1 cellular context compared by ENCODE assay signal in the genomic region with DNA sequence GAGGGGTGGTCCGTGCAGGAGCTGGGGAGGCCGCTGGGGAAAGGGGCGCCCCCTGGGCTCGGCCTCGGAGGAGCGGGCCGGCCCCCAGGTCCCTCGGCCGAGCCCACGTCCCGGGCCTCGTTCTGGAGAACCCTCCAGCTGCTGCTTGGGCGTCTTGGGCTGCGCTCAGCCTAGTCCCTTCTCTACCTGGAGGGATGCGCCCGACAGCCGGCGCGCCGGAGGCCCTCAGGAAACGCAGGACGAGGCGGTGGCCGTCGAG.
A peak's percentile ranks its signal among the peaks of the same experiment; 100 is the strongest.
TF ChIP-seq lines count a peak whose summit lies in the region.

No MANE protein-coding gene starts in this region.

TF ChIP-seq in K562, 482 proteins besides CTCF, POLR2A, EP300 and RAD21:
- peak; percentile 78 for TF ChIP-seq NCOA6 (IDR thresholded peaks at IDR 0.05)
- peak; percentile 45 for TF ChIP-seq NFIC (IDR thresholded peaks at IDR 0.05)
- TF ChIP-seq ZNF175 (CRISPR knock-in tag; IDR thresholded peaks at IDR 0.05; ENCODE audit: low read depth), result no peak
- TF ChIP-seq NR2C2 (CRISPR knock-in tag; IDR thresholded peaks at IDR 0.05), result no peak
- TF ChIP-seq NR2C2 (tag; IDR thresholded peaks at IDR 0.05), result no peak
- TF ChIP-seq TAF15 (IDR thresholded peaks at IDR 0.05; ENCODE audit: low read depth, low read length), result no peak
- TF ChIP-seq, protein P1, sequence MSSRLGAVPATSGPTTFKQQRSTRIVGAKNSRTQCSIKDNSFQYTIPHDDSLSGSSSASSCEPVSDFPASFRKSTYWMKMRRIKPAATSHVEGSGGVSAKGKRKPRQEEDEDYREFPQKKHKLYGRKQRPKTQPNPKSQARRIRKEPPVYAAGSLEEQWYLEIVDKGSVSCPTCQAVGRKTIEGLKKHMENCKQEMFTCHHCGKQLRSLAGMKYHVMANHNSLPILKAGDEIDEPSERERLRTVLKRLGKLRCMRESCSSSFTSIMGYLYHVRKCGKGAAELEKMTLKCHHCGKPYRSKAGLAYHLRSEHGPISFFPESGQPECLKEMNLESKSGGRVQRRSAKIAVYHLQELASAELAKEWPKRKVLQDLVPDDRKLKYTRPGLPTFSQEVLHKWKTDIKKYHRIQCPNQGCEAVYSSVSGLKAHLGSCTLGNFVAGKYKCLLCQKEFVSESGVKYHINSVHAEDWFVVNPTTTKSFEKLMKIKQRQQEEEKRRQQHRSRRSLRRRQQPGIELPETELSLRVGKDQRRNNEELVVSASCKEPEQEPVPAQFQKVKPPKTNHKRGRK (tag; IDR thresholded peaks at IDR 0.05), result no peak
- TF ChIP-seq TSC22D4 (tag; IDR thresholded peaks at IDR 0.05), result no peak
- TF ChIP-seq LEF1 (IDR thresholded peaks at IDR 0.05), result no peak
- TF ChIP-seq PHF20 (IDR thresholded peaks at IDR 0.05; ENCODE audit: partially characterized antibody), result no peak
- TF ChIP-seq, protein P2, sequence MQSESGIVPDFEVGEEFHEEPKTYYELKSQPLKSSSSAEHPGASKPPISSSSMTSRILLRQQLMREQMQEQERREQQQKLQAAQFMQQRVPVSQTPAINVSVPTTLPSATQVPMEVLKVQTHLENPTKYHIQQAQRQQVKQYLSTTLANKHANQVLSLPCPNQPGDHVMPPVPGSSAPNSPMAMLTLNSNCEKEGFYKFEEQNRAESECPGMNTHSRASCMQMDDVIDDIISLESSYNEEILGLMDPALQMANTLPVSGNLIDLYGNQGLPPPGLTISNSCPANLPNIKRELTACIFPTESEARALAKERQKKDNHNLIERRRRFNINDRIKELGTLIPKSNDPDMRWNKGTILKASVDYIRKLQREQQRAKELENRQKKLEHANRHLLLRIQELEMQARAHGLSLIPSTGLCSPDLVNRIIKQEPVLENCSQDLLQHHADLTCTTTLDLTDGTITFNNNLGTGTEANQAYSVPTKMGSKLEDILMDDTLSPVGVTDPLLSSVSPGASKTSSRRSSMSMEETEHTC (IDR thresholded peaks at IDR 0.05), result no peak
- TF ChIP-seq SNIP1 (IDR thresholded peaks at IDR 0.05; ENCODE audit: low read depth), result no peak
- TF ChIP-seq, protein P3, sequence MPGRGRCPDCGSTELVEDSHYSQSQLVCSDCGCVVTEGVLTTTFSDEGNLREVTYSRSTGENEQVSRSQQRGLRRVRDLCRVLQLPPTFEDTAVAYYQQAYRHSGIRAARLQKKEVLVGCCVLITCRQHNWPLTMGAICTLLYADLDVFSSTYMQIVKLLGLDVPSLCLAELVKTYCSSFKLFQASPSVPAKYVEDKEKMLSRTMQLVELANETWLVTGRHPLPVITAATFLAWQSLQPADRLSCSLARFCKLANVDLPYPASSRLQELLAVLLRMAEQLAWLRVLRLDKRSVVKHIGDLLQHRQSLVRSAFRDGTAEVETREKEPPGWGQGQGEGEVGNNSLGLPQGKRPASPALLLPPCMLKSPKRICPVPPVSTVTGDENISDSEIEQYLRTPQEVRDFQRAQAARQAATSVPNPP (IDR thresholded peaks at IDR 0.05; ENCODE audit: borderline replicate concordance, insufficient read depth, insufficient read length), result no peak
- TF ChIP-seq, protein P4, sequence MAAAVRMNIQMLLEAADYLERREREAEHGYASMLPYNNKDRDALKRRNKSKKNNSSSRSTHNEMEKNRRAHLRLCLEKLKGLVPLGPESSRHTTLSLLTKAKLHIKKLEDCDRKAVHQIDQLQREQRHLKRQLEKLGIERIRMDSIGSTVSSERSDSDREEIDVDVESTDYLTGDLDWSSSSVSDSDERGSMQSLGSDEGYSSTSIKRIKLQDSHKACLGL (CRISPR knock-in tag; IDR thresholded peaks at IDR 0.05; ENCODE audit: borderline replicate concordance, poor library complexity, severe bottlenecking), result no peak
- TF ChIP-seq STAT5A (IDR thresholded peaks at IDR 0.05; ENCODE audit: borderline replicate concordance, low read length), result no peak
- no peak for TF ChIP-seq RAD51 (IDR thresholded peaks at IDR 0.05; ENCODE audit: borderline replicate concordance, low read depth)
- TF ChIP-seq FIP1L1 (IDR thresholded peaks at IDR 0.05; ENCODE audit: low read depth, low read length, poor library complexity, severe bottlenecking), result peak; percentile 2
- no peak for TF ChIP-seq TEAD2 (tag; IDR thresholded peaks at IDR 0.05)
- no peak for TF ChIP-seq OTX1 (CRISPR knock-in tag; IDR thresholded peaks at IDR 0.05)
- no peak for TF ChIP-seq PCBP1 (IDR thresholded peaks at IDR 0.05; ENCODE audit: low read depth, low read length, poor library complexity, severe bottlenecking)
- TF ChIP-seq FOXP1 (CRISPR knock-in tag; IDR thresholded peaks at IDR 0.05), result no peak
- 0 out of 2 replicates have a peak, but pooled peaks have one; percentile 13 for TF ChIP-seq CBX1 (IDR thresholded peaks at IDR 0.05; ENCODE audit: low read depth)
